ENCODE assay signal across 8 cellular contexts in the genomic region with DNA sequence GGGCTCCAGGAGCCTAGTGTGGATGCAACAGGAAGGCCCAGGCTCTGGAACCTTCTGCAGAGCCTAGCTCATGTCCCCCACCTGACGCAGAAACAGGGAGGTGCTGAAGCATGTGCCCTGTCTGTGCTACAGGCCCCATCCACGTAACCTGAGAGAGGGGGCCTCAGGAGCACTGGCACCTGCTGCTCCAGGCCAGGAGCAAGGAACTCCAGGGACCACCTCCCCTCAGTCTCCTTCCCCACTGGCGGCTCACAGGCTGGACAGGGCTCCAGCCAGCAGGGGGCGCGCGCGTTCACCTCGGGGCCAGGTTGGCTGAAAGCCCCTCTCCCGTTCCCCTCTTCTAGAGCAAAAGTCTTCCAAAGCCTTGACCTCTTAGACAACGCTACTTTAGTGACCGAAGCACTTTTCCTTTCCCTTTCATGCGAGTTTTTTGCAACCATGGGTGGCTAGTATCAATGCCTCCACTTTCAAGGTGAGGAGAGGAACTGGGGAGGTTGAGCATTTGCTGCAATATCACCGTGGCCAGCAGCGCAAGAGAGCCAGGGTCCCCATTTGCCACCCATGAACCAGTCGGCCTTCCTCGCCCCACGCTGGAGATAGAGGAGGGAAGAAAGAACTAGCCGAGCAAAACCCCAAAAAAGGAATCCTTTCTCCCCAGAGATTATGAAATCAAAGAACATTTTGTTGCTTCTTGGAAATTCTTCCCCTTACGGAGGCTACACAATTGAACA. TPM values are rescaled to one million over a fixed set of nuclear protein-coding genes. Genes with fewer than 3 reads are reported as not detected.
A peak's percentile ranks its signal among the peaks of the same experiment; 100 is the strongest.
DNase-seq lines count a peak whose midpoint lies in the region; ATAC-seq and TF ChIP-seq lines count a peak whose summit lies in the region.

No MANE protein-coding gene starts in this region.

- CTCF ChIA-PET in HEK293T (lab: Yijun Ruan, JAX), result interaction anchor here (1.0 to 1.5 kb wide), 4 partner anchors 15 to 19 kb away, joined by 4 to 5 read pairs (median 5); no protein-coding TSS in a partner anchor

- ATAC-seq in HG03135 (IDR thresholded peaks at IDR 0.05; ENCODE audit: unreplicated experiment), result no peak

- H3K79me2 ChIP-seq in osteoblast (ENCODE audit: insufficient read depth, low read length), result peaks cover 97% of the 10 kb centered on the region

- no peaks in the 10 kb centered on the region for H3K27me3 ChIP-seq in osteoblast (ENCODE audit: insufficient read depth, low read length)
- H3K27me3 ChIP-seq in thyroid gland, result no peaks in the 10 kb centered on the region

- intact Hi-C loops in thyroid gland (cut with DNase I), result no loop called here

- H4K20me1 ChIP-seq in osteoblast (ENCODE audit: insufficient read depth, low read length), result peaks cover 44% of the 10 kb centered on the region

- H3K27ac ChIP-seq in osteoblast (ENCODE audit: low read depth, low read length) (peak overlapping the region; percentile 87), thyroid gland (peak overlapping the region; percentile 1 to 42 (median 40))

- H3K9me3 ChIP-seq in osteoblast (ENCODE audit: low read depth, low read length) (no peaks in the 10 kb centered on the region), thyroid gland (no peaks in the 10 kb centered on the region)

- TF ChIP-seq POLR2A in thyroid gland (IDR thresholded peaks at IDR 0.05), result no peak

- TF ChIP-seq CTCF in osteoblast (IDR thresholded peaks at IDR 0.05; ENCODE audit: extremely low read depth, low read depth, low read length) (peak; percentile 96), thyroid gland (IDR thresholded peaks at IDR 0.05) (peak; percentile 75 to 95 (median 76))

- peaks cover 52% of the 10 kb centered on the region for H3K36me3 ChIP-seq in osteoblast (ENCODE audit: insufficient read depth, low read length)
- H3K36me3 ChIP-seq in thyroid gland, result no peaks in the 10 kb centered on the region

- DNase-seq in COR-L47 (lab: John Stamatoyannopoulos, UW), result peak; percentile 30
- DNase-seq in HEK293T (ENCODE audit: extremely low spot score), result peak; percentile 85
- peak; percentile 40 for DNase-seq in RPMI7951 (ENCODE audit: low read depth)
- peak; percentile 54 for DNase-seq in activated gamma-delta T cell treated with anti-CD3 and anti-CD28 coated beads, Interleukin-2, amount 50 U/mL, for 16 hours (ENCODE audit: low read depth)
- DNase-seq in germinal center (ENCODE audit: low spot score), result peak; percentile 76
- peak; percentile 98 for DNase-seq in osteoblast (ENCODE audit: insufficient read length, low spot score, missing footprints)
- peak; percentile 57 to 69 for DNase-seq in thyroid gland

- 13 to 16% methylated on average over 16 to 17 of the region's 19 CpGs for WGBS in thyroid gland, 2 donors

- H3K4me2 ChIP-seq in osteoblast (ENCODE audit: insufficient read depth, low read length), result peak overlapping the region; percentile 89

- peak overlapping the region; percentile 83 for H3K4me3 ChIP-seq in osteoblast (ENCODE audit: insufficient read depth, low read length)
- peak overlapping the region in 2 of 3 donors; percentile 26 to 74 for H3K4me3 ChIP-seq in thyroid gland (replicated peaks in 1 of 3)

- no peak overlapping the region for H2AFZ ChIP-seq in osteoblast (ENCODE audit: low read length)

- peaks cover 33% of the 10 kb centered on the region for H3K4me1 ChIP-seq in osteoblast (ENCODE audit: insufficient read depth, low read length)
- H3K4me1 ChIP-seq in thyroid gland, result peaks cover 14 to 29% of the 10 kb centered on the region in 2 donors

- POLR2A ChIA-PET in HEK293T (lab: Yijun Ruan, JAX), result no interaction called here

TF ChIP-seq in HEK293T, 16 proteins besides CTCF, POLR2A, EP300 and RAD21:
- TF ChIP-seq HDGF (IDR thresholded peaks at IDR 0.05; ENCODE audit: borderline replicate concordance) (no peak), ELF4 (IDR thresholded peaks at IDR 0.05) (no peak), BHLHE40 (IDR thresholded peaks at IDR 0.05; ENCODE audit: borderline replicate concordance) (no peak), ARNT (IDR thresholded peaks at IDR 0.05) (no peak), FOXA1 (IDR thresholded peaks at IDR 0.05) (no peak), L3MBTL2 (conservative IDR thresholded peaks at IDR 0.05) (no peak), NFRKB (IDR thresholded peaks at IDR 0.05) (no peak), FOXM1 (IDR thresholded peaks at IDR 0.05; ENCODE audit: borderline replicate concordance) (no peak), TARDBP (IDR thresholded peaks at IDR 0.05) (no peak), LEF1 (IDR thresholded peaks at IDR 0.05; ENCODE audit: borderline replicate concordance) (no peak), SP1 (IDR thresholded peaks at IDR 0.05) (no peak), FOXK2 (IDR thresholded peaks at IDR 0.05) (no peak)
- TF ChIP-seq, protein P1, sequence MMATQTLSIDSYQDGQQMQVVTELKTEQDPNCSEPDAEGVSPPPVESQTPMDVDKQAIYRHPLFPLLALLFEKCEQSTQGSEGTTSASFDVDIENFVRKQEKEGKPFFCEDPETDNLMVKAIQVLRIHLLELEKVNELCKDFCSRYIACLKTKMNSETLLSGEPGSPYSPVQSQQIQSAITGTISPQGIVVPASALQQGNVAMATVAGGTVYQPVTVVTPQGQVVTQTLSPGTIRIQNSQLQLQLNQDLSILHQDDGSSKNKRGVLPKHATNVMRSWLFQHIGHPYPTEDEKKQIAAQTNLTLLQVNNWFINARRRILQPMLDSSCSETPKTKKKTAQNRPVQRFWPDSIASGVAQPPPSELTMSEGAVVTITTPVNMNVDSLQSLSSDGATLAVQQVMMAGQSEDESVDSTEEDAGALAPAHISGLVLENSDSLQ (IDR thresholded peaks at IDR 0.05), result no peak

RNA-seq across cellular contexts. Expression of a gene that starts 52.4 kb away (rescaled TPM):
- total RNA-seq in RPMI7951 (2014; rRNA removed; shearing (Covaris generic)), result 4.7 and 6.2 TPM in 2 replicates
- 3.2 and 5.4 TPM in 2 replicates for total RNA-seq in osteoblast
- 10 to 100 TPM in 1 of 4 donors, 1 to 10 TPM in 3; 5.6 to 10.4 (median 7.3) TPM for total RNA-seq in thyroid gland

RNA-seq across cellular contexts. Expression of a gene that starts 53.2 kb away (rescaled TPM):
- 8.4 and 10.2 TPM in 2 replicates for total RNA-seq in RPMI7951 (2014; rRNA removed; shearing (Covaris generic))
- total RNA-seq in osteoblast (45.1 and 51.4 TPM in 2 replicates), thyroid gland (10 to 100 TPM; 36.3 to 64.2 (median 43.6) TPM)

Comparison
In these comparisons a context has a peak if more than half of its experiments do, and no peak if none do; other contexts are left out.
1. DNase-seq: peak in every context shown above with its lines; median percentile 98 in osteoblast; 85 in HEK293T; 76 in germinal center; 63 in thyroid gland; 54 in activated gamma-delta T cell treated with anti-CD3 and anti-CD28 coated beads, Interleukin-2, amount 50 U/mL, for 16 hours; 40 in RPMI7951; 30 in COR-L47.